Comparison of ENCODE assay signal across 7 cellular contexts in the genomic region with DNA sequence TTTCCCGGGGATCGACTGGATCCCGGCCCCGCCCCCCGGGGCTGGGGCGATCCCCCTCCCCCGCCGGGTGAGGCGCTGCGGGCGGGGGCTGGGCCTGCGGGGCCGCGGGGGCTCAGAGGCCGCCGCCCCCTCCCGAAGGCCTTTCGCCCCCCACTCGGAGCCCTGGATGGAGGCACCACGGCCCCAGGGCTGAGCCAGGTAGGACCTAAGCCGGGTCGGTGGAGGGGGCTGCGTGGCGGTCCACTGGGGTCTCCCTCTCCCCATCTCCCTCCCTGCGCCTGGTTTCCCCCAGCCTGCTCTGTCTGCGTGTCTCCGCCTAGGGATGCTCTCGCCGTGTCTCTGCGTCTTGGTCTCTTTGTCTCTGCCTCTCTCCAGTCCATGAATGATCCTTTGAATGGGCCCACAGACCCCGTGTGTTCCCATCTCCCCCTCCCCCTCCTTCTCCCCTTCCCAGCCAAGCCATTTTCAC. TPM values are rescaled to one million over a fixed set of nuclear protein-coding genes. Genes with fewer than 3 reads are reported as not detected.
DNase-seq lines count a peak whose midpoint lies in the region; ATAC-seq lines count a peak whose summit lies in the region.

No MANE protein-coding gene starts in this region.

- H3K4me1 ChIP-seq in HUES48 (ENCODE audit: control insufficient read depth, insufficient read depth, low read length): peaks cover 13% of the 10 kb centered on the region; the same call in 1 of the 2 replicates
- peaks cover 23% of the 10 kb centered on the region for H3K4me1 ChIP-seq in iPS-18a (ENCODE audit: control insufficient read depth, low read depth, low read length)

- peak overlapping the region; percentile 81 for H3K4me3 ChIP-seq in HUES48 (ENCODE audit: low read depth, low read length)
- peak overlapping the region; percentile 87 for H3K4me3 ChIP-seq in iPS-18a (ENCODE audit: low read length)

- H3K27me3 Mint-ChIP-seq in activated naive CD8-positive, alpha-beta T cell treated with anti-CD3 and anti-CD28 coated beads for 36 hours: no peaks in the 10 kb centered on the region
- peaks cover 25 to 40% of the 10 kb centered on the region in 2 donors for H3K27me3 Mint-ChIP-seq in stimulated activated naive B cell treated with anti-CD40 and anti-IgM and Interleukin-4, amounts not matched to agents 10 μg/mL and 1 μg/mL and 100 μg/mL, for 72 hours

- DNase-seq in activated naive CD8-positive, alpha-beta T cell treated with anti-CD3 and anti-CD28 coated beads for 36 hours: no peak
- DNase-seq in stimulated activated naive B cell treated with anti-CD40 and anti-IgM and Interleukin-4, amounts not matched to agents 10 μg/mL and 1 μg/mL and 100 μg/mL, for 72 hours: no peak
- no peak for DNase-seq in stimulated activated CD4-positive, alpha-beta T cell treated with anti-CD3 and anti-CD28 coated beads, Interleukin-4, amount 100 ng/mL, for 4 hours
- no peak for DNase-seq in effector CD8-positive, alpha-beta T cell (lab: John Stamatoyannopoulos, UW)

- ATAC-seq in stimulated activated naive B cell treated with anti-CD40 and anti-IgM and Interleukin-4, amounts not matched to agents 10 μg/mL and 1 μg/mL and 100 μg/mL, for 72 hours (replicated peaks): no peak
- ATAC-seq in GM18502 (IDR thresholded peaks at IDR 0.05; ENCODE audit: poor library complexity, unreplicated experiment): no peak

- H3K27me3 ChIP-seq in HUES48 (ENCODE audit: control insufficient read depth, insufficient read depth, low read length) (no peaks in the 10 kb centered on the region), iPS-18a (ENCODE audit: control insufficient read depth, insufficient read depth, low read length) (no peaks in the 10 kb centered on the region)

- H3K9ac ChIP-seq in HUES48 (ENCODE audit: low read depth, low read length): no peak overlapping the region
- peak overlapping the region; percentile 47 for H3K9ac ChIP-seq in iPS-18a (ENCODE audit: low read length)

- H3K4me1 Mint-ChIP-seq in activated naive CD8-positive, alpha-beta T cell treated with anti-CD3 and anti-CD28 coated beads for 36 hours: peaks cover 16% of the 10 kb centered on the region
- peaks cover 14 to 27% of the 10 kb centered on the region in 2 donors for H3K4me1 Mint-ChIP-seq in stimulated activated naive B cell treated with anti-CD40 and anti-IgM and Interleukin-4, amounts not matched to agents 10 μg/mL and 1 μg/mL and 100 μg/mL, for 72 hours

- H3K36me3 ChIP-seq in HUES48 (ENCODE audit: control insufficient read depth, insufficient read depth, low read length) (peaks cover 21% of the 10 kb centered on the region), iPS-18a (ENCODE audit: control insufficient read depth, low read depth, low read length) (peaks cover 18% of the 10 kb centered on the region)

- peak overlapping the region; percentile 81 for H3K4me3 Mint-ChIP-seq in activated naive CD8-positive, alpha-beta T cell treated with anti-CD3 and anti-CD28 coated beads for 36 hours
- peak overlapping the region; percentile 73 to 100 for H3K4me3 Mint-ChIP-seq in stimulated activated naive B cell treated with anti-CD40 and anti-IgM and Interleukin-4, amounts not matched to agents 10 μg/mL and 1 μg/mL and 100 μg/mL, for 72 hours

- H3K9me3 ChIP-seq in HUES48 (ENCODE audit: control insufficient read depth, insufficient read depth, low read length) (no peaks in the 10 kb centered on the region), iPS-18a (ENCODE audit: control insufficient read depth, low read depth, low read length) (no peaks in the 10 kb centered on the region)

- H3K27ac ChIP-seq in HUES48 (ENCODE audit: low read depth, low read length) (peak overlapping the region; percentile 63), iPS-18a (ENCODE audit: low read length) (no peak overlapping the region)

- H3K36me3 Mint-ChIP-seq in activated naive CD8-positive, alpha-beta T cell treated with anti-CD3 and anti-CD28 coated beads for 36 hours: peaks cover 2% of the 10 kb centered on the region
- peaks cover 4 to 5% of the 10 kb centered on the region in 2 donors for H3K36me3 Mint-ChIP-seq in stimulated activated naive B cell treated with anti-CD40 and anti-IgM and Interleukin-4, amounts not matched to agents 10 μg/mL and 1 μg/mL and 100 μg/mL, for 72 hours

- H3K27ac Mint-ChIP-seq in activated naive CD8-positive, alpha-beta T cell treated with anti-CD3 and anti-CD28 coated beads for 36 hours: no peak overlapping the region
- H3K27ac Mint-ChIP-seq in stimulated activated naive B cell treated with anti-CD40 and anti-IgM and Interleukin-4, amounts not matched to agents 10 μg/mL and 1 μg/mL and 100 μg/mL, for 72 hours: no peak overlapping the region

- no peaks in the 10 kb centered on the region for H3K9me3 Mint-ChIP-seq in activated naive CD8-positive, alpha-beta T cell treated with anti-CD3 and anti-CD28 coated beads for 36 hours
- H3K9me3 Mint-ChIP-seq in stimulated activated naive B cell treated with anti-CD40 and anti-IgM and Interleukin-4, amounts not matched to agents 10 μg/mL and 1 μg/mL and 100 μg/mL, for 72 hours: no peaks in the 10 kb centered on the region

RNA-seq across cellular contexts. Expression of a gene that starts 1.6 kb away (rescaled TPM):
- total RNA-seq in activated naive CD8-positive, alpha-beta T cell treated with anti-CD3 and anti-CD28 coated beads for 36 hours: 10 to 100 TPM; 42.7 to 44.3 TPM

RNA-seq across cellular contexts. Expression of a gene that starts 2.2 kb away (rescaled TPM):
- 1 to 10 TPM; 8.8 to 9.3 TPM for total RNA-seq in activated naive CD8-positive, alpha-beta T cell treated with anti-CD3 and anti-CD28 coated beads for 36 hours

RNA-seq across cellular contexts. Expression of a gene that starts 11.1 kb away (rescaled TPM):
- 10 to 100 TPM; 63.0 to 66.8 TPM for total RNA-seq in activated naive CD8-positive, alpha-beta T cell treated with anti-CD3 and anti-CD28 coated beads for 36 hours

RNA-seq across cellular contexts. Expression of a gene that starts 14.7 kb away (rescaled TPM):
- total RNA-seq in activated naive CD8-positive, alpha-beta T cell treated with anti-CD3 and anti-CD28 coated beads for 36 hours: not detected

RNA-seq across cellular contexts. Expression of a gene that starts 20.0 kb away (rescaled TPM):
- not detected for total RNA-seq in activated naive CD8-positive, alpha-beta T cell treated with anti-CD3 and anti-CD28 coated beads for 36 hours
